27 cellular contexts compared by ENCODE assay signal in genomic region chr12:84653482-84653881, GRCh38.
"Had no signal": no experiment of that assay in that cellular context is flagged by ENCODE, and none has a peak within 500 bp of the region (broad histone marks: within the 10 kb centered on the region; RNA-seq: fewer than 3 reads in every experiment).

No MANE protein-coding gene starts in this region.

- H3K79me2 ChIP-seq: hepatocyte had no signal

- H3K36me3 ChIP-seq: left ventricle myocardium inferior, pancreas, prostate gland, spleen, suprapubic skin, thoracic aorta, tibial artery, upper lobe of right lung had no signal

- H3K9me3 ChIP-seq: left ventricle myocardium inferior, pancreas, prostate gland, spleen, suprapubic skin, thoracic aorta, tibial artery, upper lobe of right lung had no signal

- H3K4me2 ChIP-seq: hepatocyte had no signal

- H2AFZ ChIP-seq: hepatocyte had no signal

- H3K4me3 ChIP-seq: hepatocyte, left ventricle myocardium inferior, lung, pancreas, prostate gland, skin epidermis, spleen, suprapubic skin, thoracic aorta, tibial artery, upper lobe of right lung had no signal

- H3K4me1 ChIP-seq: left ventricle myocardium inferior, pancreas, prostate gland, spleen, suprapubic skin, tibial artery, upper lobe of right lung had no signal

- H3K27ac Mint-ChIP-seq: mesothelial cell of epicardium; naive thymus-derived CD8-positive, alpha-beta T cell; nephron; stimulated activated effector memory CD8-positive, alpha-beta T cell treated with anti-CD3 and anti-CD28 coated beads, Interleukin-12 subunit alpha, Interleukin-12 subunit beta, amount 100 ng/mL, for 72 hours; stimulated activated naive CD8-positive, alpha-beta T cell treated with anti-CD3 and anti-CD28 coated beads, Interleukin-15, Interleukin-2, amounts not matched to agents 100 ng/mL and 50 ng/mL, for 24 hours had no signal

- ATAC-seq: naive thymus-derived CD8-positive, alpha-beta T cell; pancreas; right cardiac atrium; sciatic nerve; stimulated activated effector memory CD8-positive, alpha-beta T cell treated with anti-CD3 and anti-CD28 coated beads, Interleukin-12 subunit alpha, Interleukin-12 subunit beta, amount 100 ng/mL, for 72 hours; upper lobe of right lung had no signal

- H3K27ac ChIP-seq: hepatocyte, left ventricle myocardium inferior, pancreas, prostate gland, skin epidermis, spleen, suprapubic skin, thoracic aorta, tibial artery, upper lobe of right lung had no signal

- H3K4me3 Mint-ChIP-seq: mesothelial cell of epicardium; naive thymus-derived CD8-positive, alpha-beta T cell; nephron; neural crest cell; stimulated activated effector memory CD8-positive, alpha-beta T cell treated with anti-CD3 and anti-CD28 coated beads, Interleukin-12 subunit alpha, Interleukin-12 subunit beta, amount 100 ng/mL, for 72 hours; stimulated activated naive CD8-positive, alpha-beta T cell treated with anti-CD3 and anti-CD28 coated beads, Interleukin-15, Interleukin-2, amounts not matched to agents 100 ng/mL and 50 ng/mL, for 24 hours had no signal

- H3K27me3 ChIP-seq: hepatocyte, pancreas, spleen, suprapubic skin, tibial artery, upper lobe of right lung had no signal

- H3K36me3 Mint-ChIP-seq: mesothelial cell of epicardium; naive thymus-derived CD8-positive, alpha-beta T cell; stimulated activated effector memory CD8-positive, alpha-beta T cell treated with anti-CD3 and anti-CD28 coated beads, Interleukin-12 subunit alpha, Interleukin-12 subunit beta, amount 100 ng/mL, for 72 hours had no signal

- H3K9me3 Mint-ChIP-seq: mesothelial cell of epicardium; nephron; neural crest cell; stimulated activated naive CD8-positive, alpha-beta T cell treated with anti-CD3 and anti-CD28 coated beads, Interleukin-15, Interleukin-2, amounts not matched to agents 100 ng/mL and 50 ng/mL, for 24 hours had no signal

- H3K27me3 Mint-ChIP-seq: naive thymus-derived CD8-positive, alpha-beta T cell; stimulated activated naive CD8-positive, alpha-beta T cell treated with anti-CD3 and anti-CD28 coated beads, Interleukin-15, Interleukin-2, amounts not matched to agents 100 ng/mL and 50 ng/mL, for 24 hours had no signal

- H3K4me1 Mint-ChIP-seq: naive thymus-derived CD8-positive, alpha-beta T cell; neural crest cell; stimulated activated effector memory CD8-positive, alpha-beta T cell treated with anti-CD3 and anti-CD28 coated beads, Interleukin-12 subunit alpha, Interleukin-12 subunit beta, amount 100 ng/mL, for 72 hours had no signal

- DNase-seq: islet precursor cell; left ventricle myocardium inferior; mesendoderm; naive thymus-derived CD8-positive, alpha-beta T cell; nucleus accumbens; pancreas; posterior cingulate gyrus; retina; right cardiac atrium; spleen; stimulated activated CD4-positive, alpha-beta T cell treated with anti-CD3 and anti-CD28 coated beads, Interleukin-4, amount 100 ng/mL, for 24 hours; stimulated activated naive CD4-positive, alpha-beta T cell; tibial artery; trophoblast cell; upper lobe of right lung had no signal
